Comparison of ENCODE assay signal across 10 cellular contexts in genomic region chr10:18660816-18661431, GRCh38. TPM values are rescaled to one million over a fixed set of nuclear protein-coding genes. Genes with fewer than 3 reads are reported as not detected.
DNase-seq lines count a peak whose midpoint lies in the region; ATAC-seq, FAIRE-seq and TF ChIP-seq lines count a peak whose summit lies in the region.
"Had no signal": no experiment of that assay in that cellular context is flagged by ENCODE, and none has a peak within 500 bp of the region (broad histone marks: within the 10 kb centered on the region; RNA-seq: fewer than 3 reads in every experiment).

No MANE protein-coding gene starts in this region.

- H3K36me3 Mint-ChIP-seq in activated T-cell treated with anti-CD3 and anti-CD28 coated beads, Interleukin-2, amount 50 U/mL, for 72 hours (ENCODE audit: insufficient read depth in 2 of 2), result peaks cover 9 to 14% of the 10 kb centered on the region in 2 donors
- H3K36me3 Mint-ChIP-seq in activated naive CD8-positive, alpha-beta T cell treated with anti-CD3 and anti-CD28 coated beads, Interleukin-2, amount 10 ng/mL, durations not matched to agents 7 days and 5 days, result peaks cover 19% of the 10 kb centered on the region

- peak overlapping the region; percentile 77 to 98 for H3K4me3 Mint-ChIP-seq in activated T-cell treated with anti-CD3 and anti-CD28 coated beads, Interleukin-2, amount 50 U/mL, for 72 hours
- peak overlapping the region; percentile 78 for H3K4me3 Mint-ChIP-seq in activated naive CD8-positive, alpha-beta T cell treated with anti-CD3 and anti-CD28 coated beads, Interleukin-2, amount 10 ng/mL, durations not matched to agents 7 days and 5 days

- peaks cover 60% of the 10 kb centered on the region for H3K4me1 Mint-ChIP-seq in activated T-cell treated with anti-CD3 and anti-CD28 coated beads, Interleukin-2, amount 50 U/mL, for 72 hours (ENCODE audit: low read depth)
- peaks cover 16% of the 10 kb centered on the region for H3K4me1 Mint-ChIP-seq in activated naive CD8-positive, alpha-beta T cell treated with anti-CD3 and anti-CD28 coated beads, Interleukin-2, amount 10 ng/mL, durations not matched to agents 7 days and 5 days

- no peaks in the 10 kb centered on the region for H3K27me3 ChIP-seq in keratinocyte (ENCODE audit: control insufficient read depth, extremely low read depth, insufficient read depth, low read length)
- H3K27me3 ChIP-seq in subcutaneous abdominal adipose tissue (ENCODE audit: control insufficient read depth in 5 of 5, insufficient read depth in 4 of 5, low read length in 5 of 5), result peaks cover 0 to 3% (median 0%) of the 10 kb centered on the region in 5 donors

- H3K27ac ChIP-seq in keratinocyte (ENCODE audit: control insufficient read depth, insufficient read depth, low read length), result peak overlapping the region; percentile 90
- H3K27ac ChIP-seq in subcutaneous abdominal adipose tissue (ENCODE audit: low read depth, low read length), result no peak overlapping the region

- no peaks in the 10 kb centered on the region for H3K27me3 Mint-ChIP-seq in activated T-cell treated with anti-CD3 and anti-CD28 coated beads, Interleukin-2, amount 50 U/mL, for 72 hours (ENCODE audit: low read depth)
- no peaks in the 10 kb centered on the region for H3K27me3 Mint-ChIP-seq in activated naive CD8-positive, alpha-beta T cell treated with anti-CD3 and anti-CD28 coated beads, Interleukin-2, amount 10 ng/mL, durations not matched to agents 7 days and 5 days

- dilution Hi-C loops in keratinocyte (cut with MboI; ENCODE audit: extremely low pct_ligation_motif_present, low sequenced_read_pairs), result no loop called here

- H3K27ac Mint-ChIP-seq in activated T-cell treated with anti-CD3 and anti-CD28 coated beads, Interleukin-2, amount 50 U/mL, for 72 hours, result peak overlapping the region; percentile 24
- H3K27ac Mint-ChIP-seq in activated naive CD8-positive, alpha-beta T cell treated with anti-CD3 and anti-CD28 coated beads, Interleukin-2, amount 10 ng/mL, durations not matched to agents 7 days and 5 days, result peak overlapping the region; percentile 42

- in situ Hi-C loops in ACHN (cut with HindIII; ENCODE audit: low pct_ligation_motif_present, low pct_unique_long_range_greater_than_20kb, low sequenced_read_pairs), result no loop called here

- H3K79me2 ChIP-seq in keratinocyte (ENCODE audit: control insufficient read depth, insufficient read depth, low read length), result peaks cover 64% of the 10 kb centered on the region

- no peaks in the 10 kb centered on the region for H4K20me1 ChIP-seq in keratinocyte (ENCODE audit: control insufficient read depth, extremely low read depth, insufficient read depth, low read length)

- H3K9me1 ChIP-seq in keratinocyte (ENCODE audit: control insufficient read depth, extremely low read depth, insufficient read depth, low read length), result no peaks in the 10 kb centered on the region

- H3K9me3 ChIP-seq in keratinocyte (ENCODE audit: control insufficient read depth, low read depth, low read length) (no peaks in the 10 kb centered on the region), subcutaneous abdominal adipose tissue (ENCODE audit: control insufficient read depth in 5 of 5, low read length in 5 of 5) (no peaks in the 10 kb centered on the region)

- TF ChIP-seq CTCF in keratinocyte (optimal IDR thresholded peaks at IDR 0.05 in 1 of 3, IDR thresholded peaks at IDR 0.05 in 1 of 3, conservative IDR thresholded peaks at IDR 0.05 in 1 of 3; ENCODE audit: extremely low read depth in 1 of 3, insufficient read depth in 2 of 3, low read length in 3 of 3), result no peak

- no peak for ATAC-seq in activated T-cell treated with anti-CD3 and anti-CD28 coated beads, Interleukin-2, amount 50 U/mL, for 72 hours (replicated peaks in 1 of 2)
- ATAC-seq in activated naive CD8-positive, alpha-beta T cell treated with anti-CD3 and anti-CD28 coated beads, Interleukin-2, amount 10 ng/mL, durations not matched to agents 7 days and 5 days (ENCODE audit: low read depth), result no peak
- ATAC-seq in HG03135 (IDR thresholded peaks at IDR 0.05; ENCODE audit: unreplicated experiment) (no peak), GM21526 (IDR thresholded peaks at IDR 0.05; ENCODE audit: low FRiP score, unreplicated experiment) (no peak)

- H3K4me3 ChIP-seq in keratinocyte (ENCODE audit: control insufficient read depth in 2 of 3, extremely low read depth in 1 of 3, insufficient read depth in 2 of 3, low read depth in 1 of 3, low read length in 3 of 3), result peak overlapping the region; percentile 60 to 81 (median 61)
- peak overlapping the region in 3 of 5 donors; percentile 85 to 98 (median 93) for H3K4me3 ChIP-seq in subcutaneous abdominal adipose tissue (ENCODE audit: low read depth in 1 of 5, low read length in 5 of 5)

- no peak for DNase-seq in activated T-cell treated with anti-CD3 and anti-CD28 coated beads, Interleukin-2, amount 50 U/mL, for 72 hours
- DNase-seq in activated T-cell treated with anti-CD3 and anti-CD28 coated beads for 4 hours (no peak), keratinocyte (ENCODE audit: low read depth, low spot score) (no peak), ACHN (no peak)
- DNase-seq in activated naive CD8-positive, alpha-beta T cell treated with anti-CD3 and anti-CD28 coated beads, Interleukin-2, amount 10 ng/mL, durations not matched to agents 7 days and 5 days, result no peak
- DNase-seq: activated gamma-delta T cell had no signal

- no peak overlapping the region for H2AFZ ChIP-seq in keratinocyte (ENCODE audit: control insufficient read depth, low read length)

- POLR2A ChIA-PET in activated naive CD8-positive, alpha-beta T cell treated with anti-CD3 and anti-CD28 coated beads, Interleukin-2, amount 10 ng/mL, durations not matched to agents 7 days and 5 days (lab: Charles Lee), result no interaction called here

- peak overlapping the region; percentile 63 for H3K4me2 ChIP-seq in keratinocyte (ENCODE audit: control insufficient read depth, extremely low read depth, insufficient read depth, low read depth, low read length)

- H3K36me3 ChIP-seq in keratinocyte (ENCODE audit: control insufficient read depth in 2 of 2, extremely low read depth in 1 of 2, insufficient read depth in 2 of 2, low read length in 2 of 2) (peaks cover 0 to 6% of the 10 kb centered on the region in 2 experiments), subcutaneous abdominal adipose tissue (ENCODE audit: control insufficient read depth in 5 of 5, insufficient read depth in 5 of 5, low read length in 5 of 5) (peaks cover 0 to 5% (median 0%) of the 10 kb centered on the region in 5 donors)

- peaks cover 20% of the 10 kb centered on the region for H3K4me1 ChIP-seq in keratinocyte (ENCODE audit: control insufficient read depth, extremely low read depth, insufficient read depth, low read length)
- peaks cover 4 to 33% (median 28%) of the 10 kb centered on the region in 5 donors for H3K4me1 ChIP-seq in subcutaneous abdominal adipose tissue (ENCODE audit: control insufficient read depth in 5 of 5, insufficient read depth in 5 of 5, low read length in 5 of 5)

- H3K9ac ChIP-seq in keratinocyte (ENCODE audit: control insufficient read depth, extremely low read depth, insufficient read depth, low read length) (peak overlapping the region; percentile 99), subcutaneous abdominal adipose tissue (ENCODE audit: low read length in 5 of 5) (peak overlapping the region in 1 of 5 donors; percentile 95)
- H3K9ac ChIP-seq: parathyroid adenoma had no signal

- no peak for FAIRE-seq in keratinocyte (lab: Jason Lieb, UNC)

- H3K9me3 Mint-ChIP-seq in activated T-cell treated with anti-CD3 and anti-CD28 coated beads, Interleukin-2, amount 50 U/mL, for 72 hours, result no peaks in the 10 kb centered on the region
- H3K9me3 Mint-ChIP-seq in activated naive CD8-positive, alpha-beta T cell treated with anti-CD3 and anti-CD28 coated beads, Interleukin-2, amount 10 ng/mL, durations not matched to agents 7 days and 5 days, result no peaks in the 10 kb centered on the region

RNA-seq across cellular contexts. Expression of gene ARL5B, which starts 1.7 kb away (rescaled TPM):
- total RNA-seq in activated T-cell treated with anti-CD3 and anti-CD28 coated beads, Interleukin-2, amount 50 U/mL, for 72 hours, result 10 to 100 TPM; 17.5 to 18.5 TPM
- 10 to 100 TPM; 10.8 to 11.8 TPM for total RNA-seq in activated naive CD8-positive, alpha-beta T cell treated with anti-CD3 and anti-CD28 coated beads, Interleukin-2, amount 10 ng/mL, durations not matched to agents 7 days and 5 days
- polyA plus RNA-seq in keratinocyte, result 4.7 to 10.4 TPM (median 6.3 TPM) in 3 replicates
- 11.3 TPM for polyA plus RNA-seq in keratinocyte (2011; ENCODE audit: low read depth)
- polyA plus RNA-seq in keratinocyte (2011; cell fraction: cytosol; rRNA removed), result 2.9 and 6.7 TPM in 2 replicates
- 7.4 and 11.3 TPM in 2 replicates for polyA plus RNA-seq in keratinocyte (2011; cell fraction: nucleus; rRNA removed)
- 5.0 and 16.3 TPM in 2 replicates for polyA plus RNA-seq in keratinocyte (2012; ENCODE audit: low replicate concordance)
- 1.0 to 12.4 TPM (median 5.9 TPM) in 3 replicates for polyA minus RNA-seq in keratinocyte
- 5.9 TPM for polyA minus RNA-seq in keratinocyte (2011; cell fraction: cytosol; rRNA and poly(A)+ RNA removed)
- polyA minus RNA-seq in keratinocyte (2011; cell fraction: nucleus; rRNA and poly(A)+ RNA removed), result 8.4 and 14.4 TPM in 2 replicates

RNA-seq across cellular contexts. Expression of gene NSUN6, which starts 9.5 kb away (rescaled TPM):
- total RNA-seq in activated T-cell treated with anti-CD3 and anti-CD28 coated beads, Interleukin-2, amount 50 U/mL, for 72 hours, result 10 to 100 TPM; 22.4 to 23.8 TPM
- total RNA-seq in activated naive CD8-positive, alpha-beta T cell treated with anti-CD3 and anti-CD28 coated beads, Interleukin-2, amount 10 ng/mL, durations not matched to agents 7 days and 5 days, result 10 to 100 TPM; 23.2 to 26.5 TPM
- polyA plus RNA-seq in keratinocyte, result 6.2 to 9.8 TPM (median 8.5 TPM) in 3 replicates
- polyA plus RNA-seq in keratinocyte (2011; ENCODE audit: low read depth), result 7.5 TPM
- polyA plus RNA-seq in keratinocyte (2011; cell fraction: cytosol; rRNA removed), result 4.2 and 7.3 TPM in 2 replicates
- 15.0 and 17.5 TPM in 2 replicates for polyA plus RNA-seq in keratinocyte (2011; cell fraction: nucleus; rRNA removed)
- 4.4 and 6.2 TPM in 2 replicates for polyA plus RNA-seq in keratinocyte (2012; ENCODE audit: low replicate concordance)
- 1.7 to 10.3 TPM (median 6.3 TPM) in 3 replicates for polyA minus RNA-seq in keratinocyte
- polyA minus RNA-seq in keratinocyte (2011; cell fraction: cytosol; rRNA and poly(A)+ RNA removed), result 3.6 TPM
- polyA minus RNA-seq in keratinocyte (2011; cell fraction: nucleus; rRNA and poly(A)+ RNA removed), result 8.7 and 16.1 TPM in 2 replicates
